Comparison of ENCODE assay signal across 8 cellular contexts in genomic region chr12:47949441-47950341, GRCh38. TPM values are rescaled to one million over a fixed set of nuclear protein-coding genes. Genes with fewer than 3 reads are reported as not detected.
A peak's percentile ranks its signal among the peaks of the same experiment; 100 is the strongest.
DNase-seq lines count a peak whose midpoint lies in the region; ATAC-seq, FAIRE-seq and TF ChIP-seq lines count a peak whose summit lies in the region.

No MANE protein-coding gene starts in this region.

- H3K36me3 ChIP-seq in Panc1 (ENCODE audit: control insufficient read depth, insufficient read depth, low read length), result no peaks in the 10 kb centered on the region

- H3K27me3 ChIP-seq in Panc1 (ENCODE audit: control insufficient read depth, insufficient read depth, low read length), result peaks cover 3% of the 10 kb centered on the region; the same call in 1 of the 2 replicates

- DNase-seq in Kasumi-1 (lab: John Stamatoyannopoulos, UW) (peak; percentile 73 to 78), Panc1 (ENCODE audit: low read depth, low spot score) (peak; percentile 50), frontal cortex (ENCODE audit: low spot score in 2 of 2) (peak; percentile 56 to 79), omental fat pad (ENCODE audit: low spot score) (peak; percentile 64), NCI-H345 treated with DMSO at 0.1 percent for 48 hours (lab: John Stamatoyannopoulos, UW; ENCODE audit: unreplicated experiment) (no peak)
- DNase-seq in activated T-helper 2 cell treated with anti-CD3 and anti-CD28 coated beads, Interferon-gamma antibody, Interleukin-2, Interleukin-4, amounts not matched to agents 10 μg/mL and 5 μg/mL and 100 μg/mL, durations not matched to agents 14 hours and 24 hours and 36 hours (ENCODE audit: low spot score), result peak; percentile 31

- H3K27ac Mint-ChIP-seq in activated T-helper 2 cell treated with anti-CD3 and anti-CD28 coated beads, Interferon-gamma antibody, Interleukin-2, Interleukin-4, amounts not matched to agents 10 μg/mL and 5 μg/mL and 100 μg/mL, durations not matched to agents 14 hours and 24 hours and 36 hours, result peak overlapping the region; percentile 6

- intact Hi-C loops in Panc1 (cut with micrococcal nuclease; ENCODE audit: unreplicated experiment), result loop anchor here (2.0 to 10.0 kb wide), 2 partner anchors 73 to 215 kb away; no protein-coding TSS in a partner anchor
- intact Hi-C loops in activated T-helper 2 cell treated with anti-CD3 and anti-CD28 coated beads, Interferon-gamma antibody, Interleukin-2, Interleukin-4, amounts not matched to agents 10 μg/mL and 5 μg/mL and 100 μg/mL, durations not matched to agents 14 hours and 24 hours and 36 hours (cut with micrococcal nuclease), result loop anchor here (1.0 to 2.0 kb wide), 2 partner anchors 45 to 89 kb away; partner anchors contain the start of gene VDR

- ATAC-seq in Panc1, result peak; percentile 97
- ATAC-seq in omental fat pad (ENCODE audit: low FRiP score), result peak; percentile 83
- ATAC-seq in GM21717 (IDR thresholded peaks at IDR 0.05; ENCODE audit: unreplicated experiment), result no peak

- H3K36me3 Mint-ChIP-seq in activated T-helper 2 cell treated with anti-CD3 and anti-CD28 coated beads, Interferon-gamma antibody, Interleukin-2, Interleukin-4, amounts not matched to agents 10 μg/mL and 5 μg/mL and 100 μg/mL, durations not matched to agents 14 hours and 24 hours and 36 hours (ENCODE audit: low read depth), result no peaks in the 10 kb centered on the region

- H3K4me1 Mint-ChIP-seq in activated T-helper 2 cell treated with anti-CD3 and anti-CD28 coated beads, Interferon-gamma antibody, Interleukin-2, Interleukin-4, amounts not matched to agents 10 μg/mL and 5 μg/mL and 100 μg/mL, durations not matched to agents 14 hours and 24 hours and 36 hours (ENCODE audit: low read depth), result peaks cover 17% of the 10 kb centered on the region

- BruUV-seq in Panc1 (replicated peaks; lab: Mats Ljungman, UMichigan), result no TSS peak

- no peak overlapping the region for H3K4me3 Mint-ChIP-seq in activated T-helper 2 cell treated with anti-CD3 and anti-CD28 coated beads, Interferon-gamma antibody, Interleukin-2, Interleukin-4, amounts not matched to agents 10 μg/mL and 5 μg/mL and 100 μg/mL, durations not matched to agents 14 hours and 24 hours and 36 hours (ENCODE audit: low read depth)

- H3K27me3 Mint-ChIP-seq in activated T-helper 2 cell treated with anti-CD3 and anti-CD28 coated beads, Interferon-gamma antibody, Interleukin-2, Interleukin-4, amounts not matched to agents 10 μg/mL and 5 μg/mL and 100 μg/mL, durations not matched to agents 14 hours and 24 hours and 36 hours (ENCODE audit: low read depth), result no peaks in the 10 kb centered on the region

- CTCF ChIA-PET in Panc1 (lab: Charles Lee), result interaction anchor here (0.5 to 1.3 kb wide), 11 partner anchors 8 to 844 kb away, joined by 3 to 7 read pairs (median 3); partner anchors contain the start of gene VDR

- H3K4me3 ChIP-seq in Panc1 (ENCODE audit: low read depth in 2 of 2, low read length in 2 of 2), result no peak overlapping the region

- POLR2A ChIA-PET in Panc1 (lab: Charles Lee), result interaction anchor here (0.5 to 0.7 kb wide), 2 partner anchors 78 to 81 kb away, joined by 3 to 5 read pairs; no protein-coding TSS in a partner anchor

- H3K9me3 Mint-ChIP-seq in activated T-helper 2 cell treated with anti-CD3 and anti-CD28 coated beads, Interferon-gamma antibody, Interleukin-2, Interleukin-4, amounts not matched to agents 10 μg/mL and 5 μg/mL and 100 μg/mL, durations not matched to agents 14 hours and 24 hours and 36 hours, result no peaks in the 10 kb centered on the region

- H3K27ac ChIP-seq in Panc1 (ENCODE audit: low read length), result no peak overlapping the region

- H3K4me1 ChIP-seq in Panc1 (ENCODE audit: control insufficient read depth, insufficient read depth, low read length), result no peaks in the 10 kb centered on the region; the same call in 1 of the 2 replicates

- H3K9me3 ChIP-seq in Panc1 (ENCODE audit: control insufficient read depth, insufficient read depth, low read depth, low read length), result no peaks in the 10 kb centered on the region

- in situ Hi-C loops in Panc1 (cut with HindIII; ENCODE audit: low pct_unique_long_range_greater_than_20kb, low sequenced_read_pairs), result no loop called here

- FAIRE-seq in frontal cortex (lab: Jason Lieb, UNC), result no peak

- TF ChIP-seq CTCF in GM12801 (IDR thresholded peaks at IDR 0.05; ENCODE audit: extremely low read depth, insufficient read length) (peak; percentile 41), Panc1 (IDR thresholded peaks at IDR 0.05) (peak; percentile 97), omental fat pad (IDR thresholded peaks at IDR 0.05) (peak in 1 of 3 donors; percentile 69)

RNA-seq across cellular contexts. Expression of gene TMEM106C, which starts 13.7 kb away (rescaled TPM):
- total RNA-seq in Panc1 (2021; ENCODE audit: unreplicated experiment) (93.7 TPM), frontal cortex (59.1 TPM), omental fat pad (10 to 100 TPM; 27.3 to 87.5 (median 62.1) TPM)
- 80.2 TPM for polyA plus RNA-seq in Panc1 (2012; ENCODE audit: insufficient read length)
- 168 and 169 TPM in 2 replicates for total RNA-seq in activated T-helper 2 cell treated with anti-CD3 and anti-CD28 coated beads, Interferon-gamma antibody, Interleukin-2, Interleukin-4, amounts not matched to agents 10 μg/mL and 5 μg/mL and 100 μg/mL, durations not matched to agents 14 hours and 24 hours and 36 hours

RNA-seq across cellular contexts. Expression of gene VDR, which starts 44.9 kb away (rescaled TPM):
- total RNA-seq in Panc1 (2021; ENCODE audit: unreplicated experiment) (3.0 TPM), frontal cortex (not detected), omental fat pad (1 to 10 TPM; 2.8 to 10.0 (median 6.3) TPM)
- 1.4 TPM for polyA plus RNA-seq in Panc1 (2012; ENCODE audit: insufficient read length)
- total RNA-seq in activated T-helper 2 cell treated with anti-CD3 and anti-CD28 coated beads, Interferon-gamma antibody, Interleukin-2, Interleukin-4, amounts not matched to agents 10 μg/mL and 5 μg/mL and 100 μg/mL, durations not matched to agents 14 hours and 24 hours and 36 hours, result 312 and 317 TPM in 2 replicates

RNA-seq across cellular contexts. Expression of gene COL2A1, which starts 54.6 kb away (rescaled TPM):
- total RNA-seq in Panc1 (2021; ENCODE audit: unreplicated experiment) (1.4 TPM), frontal cortex (0.82 TPM), omental fat pad (under 1 TPM in 2 of 4 donors, not detected in 2; 0.12 to 0.56 TPM)
- 0.55 TPM for polyA plus RNA-seq in Panc1 (2012; ENCODE audit: insufficient read length)
- 0.14 and 0.27 TPM in 2 replicates for total RNA-seq in activated T-helper 2 cell treated with anti-CD3 and anti-CD28 coated beads, Interferon-gamma antibody, Interleukin-2, Interleukin-4, amounts not matched to agents 10 μg/mL and 5 μg/mL and 100 μg/mL, durations not matched to agents 14 hours and 24 hours and 36 hours

Comparison
In these comparisons a context has a peak if more than half of its experiments do, and no peak if none do; other contexts are left out.
1. RNA of gene VDR, which starts 44.9 kb away (total RNA-seq): 312 to 317 TPM in activated T-helper 2 cell treated with anti-CD3 and anti-CD28 coated beads, Interferon-gamma antibody, Interleukin-2, Interleukin-4, amounts not matched to agents 10 μg/mL and 5 μg/mL and 100 μg/mL, durations not matched to agents 14 hours and 24 hours and 36 hours; 2.8 to 10.0 TPM in omental fat pad, 3.0 TPM in Panc1 (single experiment) and not detected in frontal cortex (single experiment); every median in the first group is over 10 times any median in the second.